In genomic region chr9:99660191-99660636, GRCh38 we compare ENCODE assay signal across 9 cellular contexts.
A peak's percentile ranks its signal among the peaks of the same experiment; 100 is the strongest.
DNase-seq lines count a peak whose midpoint lies in the region; ATAC-seq, FAIRE-seq and TF ChIP-seq lines count a peak whose summit lies in the region.
"Had no signal": no experiment of that assay in that cellular context is flagged by ENCODE, and none has a peak within 500 bp of the region (broad histone marks: within the 10 kb centered on the region; RNA-seq: fewer than 3 reads in every experiment).

No MANE protein-coding gene starts in this region.

- H3K4me3 ChIP-seq in heart right ventricle = no peak overlapping the region

- intact Hi-C loops in heart right ventricle (cut with DNase I) = no loop called here

- no peaks in the 10 kb centered on the region for H3K36me3 ChIP-seq in heart right ventricle

- ATAC-seq in GM18499 (IDR thresholded peaks at IDR 0.05; ENCODE audit: insufficient read depth, unreplicated experiment) (peak; percentile 94), GM21423 (IDR thresholded peaks at IDR 0.05; ENCODE audit: unreplicated experiment) (peak; percentile 73), HG03460 (IDR thresholded peaks at IDR 0.05; ENCODE audit: unreplicated experiment) (peak; percentile 88), heart right ventricle (peak in 5 of 8 donors; percentile 34 to 80 (median 57))

- WGBS in heart right ventricle, 2 donors = 77 to 91% methylated on average over 4 of the region's 4 CpGs

- peak in 1 of 2 donors; percentile 4 for DNase-seq in heart right ventricle
- DNase-seq in iPS-NIHi11 (ENCODE audit: low spot score) = no peak
- DNase-seq in HTR-8/SVneo (ENCODE audit: insufficient read length, low spot score) = no peak
- DNase-seq in GOT3 (lab: John Stamatoyannopoulos, UW) = no peak
- DNase-seq in NK-92 (lab: John Stamatoyannopoulos, UW; ENCODE audit: unreplicated experiment) = no peak
- DNase-seq: islet precursor cell had no signal

- FAIRE-seq in HTR-8/SVneo (lab: Jason Lieb, UNC) = no peak

- peak overlapping the region in 1 of 10 donors; percentile 46 for H3K27ac ChIP-seq in heart right ventricle

- peaks cover 0 to 6% (median 0%) of the 10 kb centered on the region in 11 donors for H3K9me3 ChIP-seq in heart right ventricle

- H3K27me3 ChIP-seq in heart right ventricle = no peaks in the 10 kb centered on the region

- no peak for TF ChIP-seq CTCF in heart right ventricle (IDR thresholded peaks at IDR 0.05)

- peaks cover 0 to 3% (median 0%) of the 10 kb centered on the region in 9 donors for H3K4me1 ChIP-seq in heart right ventricle
